In the genomic region with DNA sequence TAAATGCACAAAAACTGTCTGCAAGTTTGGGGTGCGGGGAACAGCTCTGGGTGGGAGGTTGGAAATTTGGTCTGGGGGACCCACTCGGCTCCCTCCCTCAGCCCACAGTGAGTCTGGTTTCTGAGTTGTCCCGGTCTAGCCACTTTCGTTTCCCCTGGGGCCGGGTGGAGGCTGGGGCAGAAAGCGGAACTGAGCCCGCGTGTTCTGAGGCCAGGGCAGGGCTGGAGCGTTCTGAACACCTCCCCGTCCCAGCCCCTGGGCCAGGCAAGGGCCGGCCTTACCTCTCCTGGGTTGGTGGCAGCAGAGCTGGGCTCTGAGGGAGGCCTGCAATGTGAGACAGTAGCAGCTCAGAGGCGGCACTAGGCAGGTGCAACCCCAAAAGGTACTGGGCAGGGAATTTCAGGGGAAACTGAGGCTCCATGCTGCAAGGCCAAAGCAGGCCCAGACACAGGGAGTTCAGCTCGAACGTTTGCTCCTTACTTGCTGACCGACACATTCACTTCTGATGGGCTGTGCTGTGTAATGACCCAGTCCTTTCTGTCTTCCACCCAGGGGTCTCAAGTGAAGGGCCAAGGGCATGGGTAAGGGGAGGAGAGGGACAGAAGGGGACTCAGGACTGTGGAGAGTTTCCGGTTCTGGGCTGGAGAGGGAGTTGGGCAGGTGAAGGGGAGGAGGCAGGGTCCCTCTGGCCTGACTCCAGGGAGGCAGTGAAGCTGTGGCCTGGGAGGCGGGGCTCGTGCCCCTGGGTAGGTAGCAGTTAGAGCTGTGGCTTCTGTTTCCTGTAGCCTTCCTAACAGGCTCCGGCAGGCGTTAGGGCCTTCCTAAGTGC, we compare ENCODE assay signal across 8 cellular contexts. TPM values are rescaled to one million over a fixed set of nuclear protein-coding genes. Genes with fewer than 3 reads are reported as not detected.
DNase-seq lines count a peak whose midpoint lies in the region; ATAC-seq and TF ChIP-seq lines count a peak whose summit lies in the region.

No MANE protein-coding gene starts in this region.

- peak; percentile 45 for TF ChIP-seq POLR2A in GM15510 (IDR thresholded peaks at IDR 0.05; ENCODE audit: borderline replicate concordance, extremely low read depth, insufficient read length)
- no peak for TF ChIP-seq POLR2A in uterus (IDR thresholded peaks at IDR 0.05)
- TF ChIP-seq POLR2A in prostate gland (IDR thresholded peaks at IDR 0.05) = no peak

- H3K9ac ChIP-seq in neuronal stem cell (ENCODE audit: low read depth, low read length, poor library complexity) = no peak overlapping the region

- peaks cover 20% of the 10 kb centered on the region for H3K27me3 Mint-ChIP-seq in activated naive CD8-positive, alpha-beta T cell treated with anti-CD3 and anti-CD28 coated beads, Interleukin-2, amount 10 ng/mL, durations not matched to agents 7 days and 5 days

- H2BK12ac ChIP-seq in neuronal stem cell (ENCODE audit: low read length) = no peak overlapping the region

- no peaks in the 10 kb centered on the region for H3K9me3 ChIP-seq in neuronal stem cell (replicated peaks in 1 of 2; ENCODE audit: control insufficient read depth in 2 of 2, insufficient read depth in 1 of 2, low read depth in 1 of 2, low read length in 2 of 2)
- no peaks in the 10 kb centered on the region for H3K9me3 ChIP-seq in uterus
- H3K9me3 ChIP-seq in prostate gland = no peaks in the 10 kb centered on the region

- H2BK120ac ChIP-seq in neuronal stem cell (ENCODE audit: low read depth, low read length) = no peak overlapping the region

- H3K4me2 ChIP-seq in neuronal stem cell (ENCODE audit: insufficient read depth, low read length, poor library complexity, severe bottlenecking) = no peak overlapping the region

- H3K36me3 ChIP-seq in neuronal stem cell (replicated peaks in 1 of 2; ENCODE audit: control insufficient read depth in 2 of 2, insufficient read depth in 2 of 2, low read length in 2 of 2) (no peaks in the 10 kb centered on the region), uterus (no peaks in the 10 kb centered on the region), prostate gland (no peaks in the 10 kb centered on the region)

- peaks cover 3 to 12% of the 10 kb centered on the region in 2 donors for H3K4me1 ChIP-seq in neuronal stem cell (ENCODE audit: control insufficient read depth in 2 of 2, insufficient read depth in 1 of 2, low read depth in 1 of 2, low read length in 2 of 2)
- peaks cover 0 to 11% of the 10 kb centered on the region in 2 donors for H3K4me1 ChIP-seq in uterus
- peaks cover 5% of the 10 kb centered on the region for H3K4me1 ChIP-seq in prostate gland (replicated peaks)

- H4K91ac ChIP-seq in neuronal stem cell (ENCODE audit: low read depth, low read length, poor library complexity) = no peak overlapping the region

- intact Hi-C loops in uterus (cut with DNase I; ENCODE audit: low total_unique reads) = no loop called here
- intact Hi-C loops in prostate gland (cut with DNase I) = no loop called here

- H3K4ac ChIP-seq in neuronal stem cell (ENCODE audit: low read length) = no peak overlapping the region

- DNase-seq in activated naive CD8-positive, alpha-beta T cell treated with anti-CD3 and anti-CD28 coated beads, Interleukin-2, amount 10 ng/mL, durations not matched to agents 7 days and 5 days = peak; percentile 55
- DNase-seq in neuronal stem cell (ENCODE audit: low spot score) (no peak), uterus (no peak), prostate gland (ENCODE audit: low spot score) (no peak), middle frontal gyrus (ENCODE audit: extremely low spot score, low spot score) (no peak)

- peaks cover 13 to 72% (median 38%) of the 10 kb centered on the region in 3 experiments for H3K27me3 ChIP-seq in neuronal stem cell (ENCODE audit: control insufficient read depth in 3 of 3, insufficient read depth in 3 of 3, low read depth in 1 of 3, low read length in 3 of 3)
- H3K27me3 ChIP-seq in uterus = no peaks in the 10 kb centered on the region
- no peaks in the 10 kb centered on the region for H3K27me3 ChIP-seq in prostate gland (replicated peaks; ENCODE audit: insufficient read depth)

- H2BK5ac ChIP-seq in neuronal stem cell (ENCODE audit: low read length) = no peak overlapping the region

- no peaks in the 10 kb centered on the region for H3K36me3 Mint-ChIP-seq in activated naive CD8-positive, alpha-beta T cell treated with anti-CD3 and anti-CD28 coated beads, Interleukin-2, amount 10 ng/mL, durations not matched to agents 7 days and 5 days

- H3K27ac ChIP-seq in neuronal stem cell (replicated peaks; ENCODE audit: low read length) = no peak overlapping the region
- H3K27ac ChIP-seq in uterus = no peak overlapping the region
- H3K27ac ChIP-seq in prostate gland = no peak overlapping the region

- no peak overlapping the region for H2AK5ac ChIP-seq in neuronal stem cell (ENCODE audit: low read depth, low read length)

- H3K4me3 ChIP-seq in neuronal stem cell (ENCODE audit: low read length in 2 of 2) = no peak overlapping the region
- H3K4me3 ChIP-seq in uterus = no peak overlapping the region
- no peak overlapping the region for H3K4me3 ChIP-seq in prostate gland

- peak overlapping the region; percentile 74 for H3K27ac Mint-ChIP-seq in activated naive CD8-positive, alpha-beta T cell treated with anti-CD3 and anti-CD28 coated beads, Interleukin-2, amount 10 ng/mL, durations not matched to agents 7 days and 5 days

- no peaks in the 10 kb centered on the region for H3K79me1 ChIP-seq in neuronal stem cell (ENCODE audit: low read depth, low read length)

- no peak overlapping the region for H3K18ac ChIP-seq in neuronal stem cell (ENCODE audit: low read length)

- H3K4me1 Mint-ChIP-seq in activated naive CD8-positive, alpha-beta T cell treated with anti-CD3 and anti-CD28 coated beads, Interleukin-2, amount 10 ng/mL, durations not matched to agents 7 days and 5 days = peaks cover 26% of the 10 kb centered on the region

- no peak overlapping the region for H2BK15ac ChIP-seq in neuronal stem cell (ENCODE audit: low read length)

- no peak overlapping the region for H4K8ac ChIP-seq in neuronal stem cell (ENCODE audit: low read depth, low read length)

- POLR2A ChIA-PET in activated naive CD8-positive, alpha-beta T cell treated with anti-CD3 and anti-CD28 coated beads, Interleukin-2, amount 10 ng/mL, durations not matched to agents 7 days and 5 days (lab: Charles Lee) = interaction anchor here (0.6 to 1.3 kb wide), 2 partner anchors 11 to 150 kb away, joined by 3 read pairs; no protein-coding TSS in a partner anchor

- ATAC-seq in GM21381 (IDR thresholded peaks at IDR 0.05; ENCODE audit: unreplicated experiment) = peak; percentile 48
- ATAC-seq in HG03565 (IDR thresholded peaks at IDR 0.05; ENCODE audit: unreplicated experiment) = peak; percentile 38
- peak; percentile 58 for ATAC-seq in activated naive CD8-positive, alpha-beta T cell treated with anti-CD3 and anti-CD28 coated beads, Interleukin-2, amount 10 ng/mL, durations not matched to agents 7 days and 5 days (ENCODE audit: low read depth)

- peak overlapping the region; percentile 60 for H3K4me3 Mint-ChIP-seq in activated naive CD8-positive, alpha-beta T cell treated with anti-CD3 and anti-CD28 coated beads, Interleukin-2, amount 10 ng/mL, durations not matched to agents 7 days and 5 days

- no peak overlapping the region for H3K14ac ChIP-seq in neuronal stem cell (ENCODE audit: low read length)

- H3K23ac ChIP-seq in neuronal stem cell (ENCODE audit: low read depth, low read length, poor library complexity) = peak overlapping the region; percentile 20

- H2AFZ ChIP-seq in neuronal stem cell (ENCODE audit: low read length) = no peak overlapping the region

- WGBS in neuronal stem cell (ENCODE audit: extremely low coverage in 2 of 2, insufficient read length in 2 of 2, insufficient replicate concordance in 1 of 2), 2 donors = no CpG with 5 or more reads among the region's 20 CpGs
- 70% methylated on average over 15 of the region's 20 CpGs for WGBS in prostate gland

- no peak for TF ChIP-seq CTCF in uterus (IDR thresholded peaks at IDR 0.05)
- TF ChIP-seq CTCF in prostate gland (IDR thresholded peaks at IDR 0.05) = no peak

- no peaks in the 10 kb centered on the region for H3K9me3 Mint-ChIP-seq in activated naive CD8-positive, alpha-beta T cell treated with anti-CD3 and anti-CD28 coated beads, Interleukin-2, amount 10 ng/mL, durations not matched to agents 7 days and 5 days

RNA-seq across cellular contexts. Expression of a gene that starts 3.0 kb away (rescaled TPM):
- 1 to 10 TPM; 7.7 to 8.2 TPM for total RNA-seq in activated naive CD8-positive, alpha-beta T cell treated with anti-CD3 and anti-CD28 coated beads, Interleukin-2, amount 10 ng/mL, durations not matched to agents 7 days and 5 days
- polyA plus RNA-seq in neuronal stem cell (2013, experiment 1 of 2) = 0.64 TPM
- 0.71 TPM for polyA plus RNA-seq in neuronal stem cell (2013, experiment 2 of 2)
- total RNA-seq in uterus = 10 to 100 TPM in 1 of 4 donors, 1 to 10 TPM in 3; 2.0 to 52.5 (median 4.5) TPM
- 10 to 100 TPM in 1 of 2 donors, 1 to 10 TPM in 1; 6.0 to 10.6 TPM for total RNA-seq in prostate gland

RNA-seq across cellular contexts. Expression of a gene that starts 30.2 kb away (rescaled TPM):
- under 1 TPM; 0.57 to 0.69 TPM for total RNA-seq in activated naive CD8-positive, alpha-beta T cell treated with anti-CD3 and anti-CD28 coated beads, Interleukin-2, amount 10 ng/mL, durations not matched to agents 7 days and 5 days
- polyA plus RNA-seq in neuronal stem cell (2013, experiment 1 of 2) = 1.0 TPM
- 1.1 TPM for polyA plus RNA-seq in neuronal stem cell (2013, experiment 2 of 2)
- total RNA-seq in uterus (1 to 10 TPM in 1 of 4 donors, under 1 TPM in 1, not detected in 2; 0.18 to 3.5 TPM), prostate gland (under 1 TPM in 1 of 2 donors, not detected in 1; 0.45 TPM)
